ENCODE assay signal across 9 cellular contexts in genomic region chr14:44316647-44317432, GRCh38.
DNase-seq lines count a peak whose midpoint lies in the region; ATAC-seq lines count a peak whose summit lies in the region.
"Had no signal": no experiment of that assay in that cellular context is flagged by ENCODE, and none has a peak within 500 bp of the region (broad histone marks: within the 10 kb centered on the region; RNA-seq: fewer than 3 reads in every experiment).

No MANE protein-coding gene starts in this region.

- peak overlapping the region; percentile 73 to 84 for H3K18ac ChIP-seq in mesenchymal stem cell (ENCODE audit: low read depth in 1 of 2, low read length in 2 of 2)

- POLR2A ChIA-PET in activated CD4-positive, alpha-beta memory T cell treated with anti-CD3 and anti-CD28 coated beads, Interleukin-2, amount 10 ng/mL, durations not matched to agents 7 days and 5 days (lab: Charles Lee), result no interaction called here

- peak overlapping the region; percentile 69 for H2AK5ac ChIP-seq in mesenchymal stem cell (ENCODE audit: low read length, severe bottlenecking)

- H3K36me3 Mint-ChIP-seq in activated CD4-positive, alpha-beta memory T cell treated with anti-CD3 and anti-CD28 coated beads, Interleukin-2, amount 10 ng/mL, durations not matched to agents 7 days and 5 days (ENCODE audit: low read depth), result no peaks in the 10 kb centered on the region

- WGBS in mesenchymal stem cell, result 60% methylated on average over 3 of the region's 7 CpGs

- H4K91ac ChIP-seq in mesenchymal stem cell (ENCODE audit: low read length), result no peak overlapping the region

- H3K9me3 Mint-ChIP-seq in activated CD4-positive, alpha-beta memory T cell treated with anti-CD3 and anti-CD28 coated beads, Interleukin-2, amount 10 ng/mL, durations not matched to agents 7 days and 5 days, result peaks cover 14% of the 10 kb centered on the region

- no peak overlapping the region for H2BK15ac ChIP-seq in mesenchymal stem cell (ENCODE audit: low read depth, poor library complexity, severe bottlenecking)

- no peak overlapping the region for H4K8ac ChIP-seq in mesenchymal stem cell (ENCODE audit: low read length)

- peak overlapping the region; percentile 22 for H3K27ac ChIP-seq in mesenchymal stem cell (ENCODE audit: low read length, poor library complexity, severe bottlenecking)
- H3K27ac ChIP-seq: cardiac muscle cell had no signal

- H3K4me3 Mint-ChIP-seq in activated CD4-positive, alpha-beta memory T cell treated with anti-CD3 and anti-CD28 coated beads, Interleukin-2, amount 10 ng/mL, durations not matched to agents 7 days and 5 days, result no peak overlapping the region

- CTCF ChIA-PET in activated CD4-positive, alpha-beta memory T cell treated with anti-CD3 and anti-CD28 coated beads, Interleukin-2, amount 10 ng/mL, durations not matched to agents 7 days and 5 days (lab: Charles Lee), result no interaction called here

- H3K23ac ChIP-seq in mesenchymal stem cell (ENCODE audit: low read length in 2 of 2), result no peak overlapping the region

- no peak overlapping the region for H2BK120ac ChIP-seq in mesenchymal stem cell (ENCODE audit: low read depth, low read length)

- no peak overlapping the region for H2BK5ac ChIP-seq in mesenchymal stem cell (ENCODE audit: low read depth, low read length, poor library complexity, severe bottlenecking)

- no peaks in the 10 kb centered on the region for H3K27me3 ChIP-seq in mesenchymal stem cell (ENCODE audit: control insufficient read depth in 1 of 2, insufficient read depth in 1 of 2, low read length in 2 of 2)
- H3K27me3 ChIP-seq: cardiac muscle cell had no signal

- DNase-seq in AG08396 (ENCODE audit: low spot score) (peak; percentile 13), Kasumi-1 (lab: John Stamatoyannopoulos, UW) (peak; percentile 74 to 80), mesenchymal stem cell (peak; percentile 97)
- peak; percentile 20 for DNase-seq in activated CD4-positive, alpha-beta memory T cell treated with anti-CD3 and anti-CD28 coated beads, Interleukin-2, amount 10 ng/mL, durations not matched to agents 7 days and 5 days

- H3K27me3 Mint-ChIP-seq in activated CD4-positive, alpha-beta memory T cell treated with anti-CD3 and anti-CD28 coated beads, Interleukin-2, amount 10 ng/mL, durations not matched to agents 7 days and 5 days, result no peaks in the 10 kb centered on the region

- peak overlapping the region in 1 of 2 experiments; percentile 69 for H2BK12ac ChIP-seq in mesenchymal stem cell (ENCODE audit: low read length in 2 of 2)

- no peak overlapping the region for H3K4ac ChIP-seq in mesenchymal stem cell (ENCODE audit: low read depth in 1 of 2, low read length in 2 of 2)

- no peaks in the 10 kb centered on the region for H3K79me1 ChIP-seq in mesenchymal stem cell (replicated peaks; ENCODE audit: low read length, poor library complexity, severe bottlenecking)

- no peak overlapping the region for H3K14ac ChIP-seq in mesenchymal stem cell (ENCODE audit: low read length in 2 of 2)

- no peak overlapping the region for H3K9ac ChIP-seq in mesenchymal stem cell (ENCODE audit: low read length)

- H3K27ac Mint-ChIP-seq in activated CD4-positive, alpha-beta memory T cell treated with anti-CD3 and anti-CD28 coated beads, Interleukin-2, amount 10 ng/mL, durations not matched to agents 7 days and 5 days, result no peak overlapping the region

- H3K9me3 ChIP-seq in mesenchymal stem cell (ENCODE audit: control insufficient read depth, low read length), result no peaks in the 10 kb centered on the region

- no peaks in the 10 kb centered on the region for H3K4me1 Mint-ChIP-seq in activated CD4-positive, alpha-beta memory T cell treated with anti-CD3 and anti-CD28 coated beads, Interleukin-2, amount 10 ng/mL, durations not matched to agents 7 days and 5 days

- H3K4me1 ChIP-seq in mesenchymal stem cell (ENCODE audit: control insufficient read depth, insufficient read depth, low read depth, low read length), result peaks cover 5% of the 10 kb centered on the region

- no peak overlapping the region for H2AFZ ChIP-seq in mesenchymal stem cell (ENCODE audit: low read depth, low read length)

- ATAC-seq in GM19463 (IDR thresholded peaks at IDR 0.05; ENCODE audit: unreplicated experiment) (peak; percentile 98), HG03095 (IDR thresholded peaks at IDR 0.05; ENCODE audit: unreplicated experiment) (no peak), GM21576 (IDR thresholded peaks at IDR 0.05; ENCODE audit: unreplicated experiment) (no peak), GM21737 (IDR thresholded peaks at IDR 0.05; ENCODE audit: unreplicated experiment) (no peak)

- no peak overlapping the region for H3K4me2 ChIP-seq in mesenchymal stem cell (ENCODE audit: low read length, poor library complexity, severe bottlenecking)

- no peaks in the 10 kb centered on the region for H3K36me3 ChIP-seq in mesenchymal stem cell (ENCODE audit: control insufficient read depth in 1 of 2, insufficient read depth in 2 of 2, low read depth in 1 of 2, low read length in 2 of 2)
- H3K36me3 ChIP-seq: cardiac muscle cell had no signal

- no peak overlapping the region for H3K4me3 ChIP-seq in mesenchymal stem cell (ENCODE audit: insufficient read depth in 1 of 2, low read depth in 1 of 2, low read length in 2 of 2)
- H3K4me3 ChIP-seq: cardiac muscle cell had no signal

Comparison
In these comparisons a context has a peak if more than half of its experiments do, and no peak if none do; other contexts are left out.
1. DNase-seq: peak in every context shown above with its lines; median percentile 97 in mesenchymal stem cell; 77 in Kasumi-1; 20 in activated CD4-positive, alpha-beta memory T cell treated with anti-CD3 and anti-CD28 coated beads, Interleukin-2, amount 10 ng/mL, durations not matched to agents 7 days and 5 days; 13 in AG08396.